Comparison of ENCODE assay signal across 1 cellular context in genomic region chr1:109959632-109959973, GRCh38.
TF ChIP-seq lines count a peak whose summit lies in the region.

No MANE protein-coding gene starts in this region.

TF ChIP-seq in WTC11, 78 proteins besides CTCF, POLR2A, EP300 and RAD21 (continued from another document):
- no peak for TF ChIP-seq ERG (CRISPR knock-in tag; IDR thresholded peaks at IDR 0.05)
- TF ChIP-seq ZNF317 (CRISPR knock-in tag; IDR thresholded peaks at IDR 0.05; ENCODE audit: borderline replicate concordance, low read depth) = no peak
- TF ChIP-seq ZNF263 (CRISPR knock-in tag; IDR thresholded peaks at IDR 0.05; ENCODE audit: low read depth) = no peak
- no peak for TF ChIP-seq IRF1 (CRISPR knock-in tag; IDR thresholded peaks at IDR 0.05)
- no peak for TF ChIP-seq SP1 (CRISPR knock-in tag; conservative IDR thresholded peaks at IDR 0.05)
TF ChIP-seq in WTC11: peak in this region for 0.
